Comparison of ENCODE assay signal across 8 cellular contexts in genomic region chr4:17810260-17811077, GRCh38. TPM values are rescaled to one million over a fixed set of nuclear protein-coding genes. Genes with fewer than 3 reads are reported as not detected.
A peak's percentile ranks its signal among the peaks of the same experiment; 100 is the strongest.
DNase-seq lines count a peak whose midpoint lies in the region; ATAC-seq and TF ChIP-seq lines count a peak whose summit lies in the region.

TSS of gene DCAF16 (minus strand) at chr4:17810757. CDS start at chr4:17804141, 6,616 bp downstream.
TSS of gene NCAPG (plus strand) at chr4:17810979. CDS start at chr4:17811078, 99 bp downstream.

- H3K27me3 Mint-ChIP-seq in neural progenitor cell (ENCODE audit: insufficient read depth, low read depth): no peaks in the 10 kb centered on the region

- no peaks in the 10 kb centered on the region for H3K9me3 Mint-ChIP-seq in neural progenitor cell

- no peaks in the 10 kb centered on the region for H3K27me3 ChIP-seq in foreskin keratinocyte
- H3K27me3 ChIP-seq in neural progenitor cell: no peaks in the 10 kb centered on the region

- peaks cover 100% of the 10 kb centered on the region for H3K79me2 ChIP-seq in neural progenitor cell (ENCODE audit: low read depth)

- ATAC-seq in foreskin keratinocyte: peak; percentile 94

- peak within 1 kb of the TSS; percentile 98 for H3K27ac Mint-ChIP-seq in neural progenitor cell

- H3K36me3 ChIP-seq in neural progenitor cell: peaks cover 26% of the 10 kb centered on the region

- CTCF ChIA-PET in HEK293T (lab: Yijun Ruan, JAX): no interaction called here

- H3K27ac ChIP-seq in foreskin keratinocyte (peak within 1 kb of the TSS; percentile 82), neural progenitor cell (peak within 1 kb of the TSS; percentile 96)

- POLR2A ChIA-PET in HEK293T (lab: Yijun Ruan, JAX): interaction anchor here (0.7 to 1.8 kb wide), 9 partner anchors 12 to 477 kb away, joined by 3 to 8 read pairs (median 5); partner anchors contain the start of gene MED28

- peak within 1 kb of the TSS; percentile 98 for H3K4me2 ChIP-seq in neural progenitor cell

- H3K4me1 ChIP-seq in foreskin keratinocyte: peaks cover 34% of the 10 kb centered on the region
- H3K4me1 ChIP-seq in neural progenitor cell: peaks cover 40% of the 10 kb centered on the region

- peak within 1 kb of the TSS; percentile 98 for H3K4me3 ChIP-seq in neural progenitor cell

- TF ChIP-seq CTCF in foreskin keratinocyte (conservative IDR thresholded peaks at IDR 0.05): no peak
- no peak for TF ChIP-seq CTCF in neural progenitor cell (IDR thresholded peaks at IDR 0.05)

- peak within 1 kb of the TSS; percentile 97 for H3K9ac ChIP-seq in neural progenitor cell

- peak within 1 kb of the TSS; percentile 61 for H2AFZ ChIP-seq in neural progenitor cell (replicated peaks)

- H3K36me3 Mint-ChIP-seq in neural progenitor cell: peaks cover 15% of the 10 kb centered on the region

- H3F3A ChIP-seq in neural progenitor cell (ENCODE audit: low read depth): no peaks in the 10 kb centered on the region

- peak within 1 kb of the TSS; percentile 95 for H3K4me3 Mint-ChIP-seq in neural progenitor cell

- in situ Hi-C loops in SK-MEL-5 (cut with HindIII; ENCODE audit: low pct_unique_long_range_greater_than_20kb, low sequenced_read_pairs): no loop called here

- H3K9me3 ChIP-seq in neural progenitor cell (ENCODE audit: low read depth): no peaks in the 10 kb centered on the region

- DNase-seq in GF-D8 (lab: John Stamatoyannopoulos, UW) (peak; percentile 96), HEK293T (ENCODE audit: extremely low spot score) (peak; percentile 98), MV-4-11 (lab: John Stamatoyannopoulos, UW) (peak; percentile 99), SK-MEL-5 (ENCODE audit: low read depth, low spot score) (peak; percentile 99), foreskin keratinocyte (peak; percentile 93 to 96), neural progenitor cell (ENCODE audit: low spot score) (peak; percentile 99), stromal cell of bone marrow (ENCODE audit: low read depth) (peak; percentile 98)
- peak; percentile 100 for DNase-seq in activated naive CD4-positive, alpha-beta T cell treated with Interleukin-2 at 50 U/mL for 16 hours

- peaks cover 77% of the 10 kb centered on the region for H4K20me1 ChIP-seq in neural progenitor cell (ENCODE audit: low read depth)

- peaks cover 42% of the 10 kb centered on the region for H3K4me1 Mint-ChIP-seq in neural progenitor cell

TF ChIP-seq in HEK293T, 16 proteins besides CTCF, POLR2A, EP300 and RAD21:
- TF ChIP-seq BHLHE40 (IDR thresholded peaks at IDR 0.05; ENCODE audit: borderline replicate concordance) (no peak), FOXA1 (IDR thresholded peaks at IDR 0.05) (no peak), NFRKB (IDR thresholded peaks at IDR 0.05) (no peak), CTBP1 (IDR thresholded peaks at IDR 0.05; ENCODE audit: borderline replicate concordance) (no peak), LEF1 (IDR thresholded peaks at IDR 0.05; ENCODE audit: borderline replicate concordance) (no peak), ARNT (IDR thresholded peaks at IDR 0.05) (no peak), SP1 (IDR thresholded peaks at IDR 0.05) (peak; percentile 87; the same call in 1 of the 2 replicates), TARDBP (IDR thresholded peaks at IDR 0.05) (no peak), FOXK2 (IDR thresholded peaks at IDR 0.05) (no peak), FOXM1 (IDR thresholded peaks at IDR 0.05; ENCODE audit: borderline replicate concordance) (peak; percentile 82), ZNF384 (IDR thresholded peaks at IDR 0.05) (no peak), ELF4 (IDR thresholded peaks at IDR 0.05) (peak; percentile 68), PKNOX1 (IDR thresholded peaks at IDR 0.05) (peak; percentile 59), SUZ12 (IDR thresholded peaks at IDR 0.05) (no peak), L3MBTL2 (conservative IDR thresholded peaks at IDR 0.05) (peak; percentile 95), HDGF (IDR thresholded peaks at IDR 0.05; ENCODE audit: borderline replicate concordance) (no peak)

RNA-seq across cellular contexts. Expression of gene DCAF16, which starts in this region (rescaled TPM):
- 44.3 and 51.4 TPM in 2 replicates for total RNA-seq in SK-MEL-5 (2014; rRNA removed; shearing (Covaris generic))
- polyA plus RNA-seq in SK-MEL-5 (2015; cell fraction: cytosol; rRNA removed): 26.2 and 28.6 TPM in 2 replicates
- polyA plus RNA-seq in SK-MEL-5 (2015; cell fraction: nucleus; rRNA removed): 48.2 and 66.4 TPM in 2 replicates
- total RNA-seq in foreskin keratinocyte (10.7 and 14.3 TPM in 2 replicates), neural progenitor cell (ENCODE audit: low replicate concordance) (65.7 and 75.8 TPM in 2 replicates)
- polyA plus RNA-seq in foreskin keratinocyte: 2.6 and 3.7 TPM in 2 replicates

RNA-seq across cellular contexts. Expression of gene NCAPG, which starts in this region (rescaled TPM):
- total RNA-seq in SK-MEL-5 (2014; rRNA removed; shearing (Covaris generic)): 41.3 and 45.1 TPM in 2 replicates
- polyA plus RNA-seq in SK-MEL-5 (2015; cell fraction: cytosol; rRNA removed): 26.6 and 31.9 TPM in 2 replicates
- 47.9 and 71.4 TPM in 2 replicates for polyA plus RNA-seq in SK-MEL-5 (2015; cell fraction: nucleus; rRNA removed)
- 43.4 and 55.2 TPM in 2 replicates for total RNA-seq in foreskin keratinocyte
- polyA plus RNA-seq in foreskin keratinocyte: 19.2 and 23.4 TPM in 2 replicates
- 132 and 211 TPM in 2 replicates for total RNA-seq in neural progenitor cell (ENCODE audit: low replicate concordance)

Comparison
In these comparisons a context has a peak if more than half of its experiments do, and no peak if none do; other contexts are left out.
1. Peak in every context shown above with its lines: DNase-seq, ATAC-seq, H3K4me3 ChIP-seq and H3K27ac ChIP-seq.